Comparison of ENCODE assay signal across 14 cellular contexts in the genomic region with DNA sequence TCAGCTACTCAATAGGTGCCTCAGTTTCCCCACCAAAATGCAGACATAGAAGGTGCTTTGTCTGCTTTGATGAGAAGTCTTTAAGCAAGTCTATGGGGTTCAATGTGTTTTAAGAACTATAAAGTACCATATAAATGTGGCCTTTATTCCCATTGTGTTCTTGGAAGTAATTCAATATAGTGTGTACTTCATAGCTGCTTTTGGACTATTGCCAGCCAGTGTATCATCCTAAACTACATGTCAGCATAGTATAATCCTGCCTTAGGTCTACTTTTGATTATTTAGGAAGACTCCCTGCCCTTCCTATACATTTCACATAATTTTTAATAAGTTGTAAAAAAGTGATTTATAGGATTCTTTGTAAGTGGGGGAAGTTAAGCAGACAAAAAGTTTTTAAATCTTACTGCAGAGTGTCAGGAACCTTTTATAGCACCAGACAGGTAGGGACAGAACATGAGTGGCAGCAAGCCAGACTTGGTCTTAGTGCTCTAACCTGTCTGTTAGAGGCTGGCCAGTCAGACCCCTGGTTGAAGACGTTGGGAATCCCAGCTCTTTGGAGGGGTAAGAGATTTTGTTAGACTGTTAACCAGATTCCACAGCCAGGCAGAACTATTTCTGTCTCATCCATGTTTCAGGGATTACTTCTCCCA.
"Had no signal": no experiment of that assay in that cellular context is flagged by ENCODE, and none has a peak within 500 bp of the region (broad histone marks: within the 10 kb centered on the region; RNA-seq: fewer than 3 reads in every experiment).

No MANE protein-coding gene starts in this region.

- H3K4me2 ChIP-seq: neural progenitor cell had no signal

- H3K9ac ChIP-seq: neural progenitor cell had no signal

- H3K27me3 ChIP-seq: adrenal gland, body of pancreas, neural progenitor cell, ovary, stomach, uterus had no signal

- H3K4me1 ChIP-seq: adrenal gland, body of pancreas had no signal

- H3K27ac ChIP-seq: adrenal gland, body of pancreas, neural progenitor cell, ovary, stomach had no signal

- H3K36me3 ChIP-seq: ovary, uterus had no signal

- H3K4me3 ChIP-seq: adrenal gland, body of pancreas, neural progenitor cell, ovary, stomach, uterus had no signal

- DNase-seq: activated CD4-positive, alpha-beta T cell treated with anti-CD3 and anti-CD28 coated beads, Interleukin-2, amount 50 U/mL, for 1 hour; activated naive CD4-positive, alpha-beta T cell treated with anti-CD3 and anti-CD28 coated beads, Interleukin-2, amount 10 ng/mL, durations not matched to agents 7 days and 5 days; adrenal gland; body of pancreas; erythroblast; glutamatergic neuron; immature natural killer cell; mesendoderm; ovary; small intestine; stomach; uterus had no signal

- H2AFZ ChIP-seq: neural progenitor cell had no signal

- H3K9me3 ChIP-seq: adrenal gland, body of pancreas, ovary, uterus had no signal

- ATAC-seq: body of pancreas, left lobe of liver had no signal
